In the genomic region with DNA sequence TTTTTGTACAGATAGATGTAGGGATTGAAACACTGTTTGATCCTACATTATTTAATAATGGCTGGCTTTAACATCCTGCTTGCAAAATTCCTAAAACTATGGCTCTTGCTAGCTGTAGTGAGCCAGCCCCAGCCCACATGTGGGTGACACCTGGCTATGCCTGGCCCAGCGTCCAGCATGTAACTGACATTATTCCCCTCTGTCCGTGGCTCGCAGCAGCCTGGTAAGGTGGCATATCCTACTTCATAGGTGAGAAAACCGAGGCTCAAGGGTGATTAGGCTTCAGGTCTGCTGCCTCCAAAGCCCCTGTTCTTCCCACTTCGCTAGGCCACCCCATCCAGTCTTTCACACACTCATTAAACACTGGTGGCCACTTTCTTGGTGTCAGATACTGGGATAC, we compare ENCODE assay signal across 18 cellular contexts. TPM values are rescaled to one million over a fixed set of nuclear protein-coding genes. Genes with fewer than 3 reads are reported as not detected.
DNase-seq lines count a peak whose midpoint lies in the region; ATAC-seq, FAIRE-seq and TF ChIP-seq lines count a peak whose summit lies in the region.
"Had no signal": no experiment of that assay in that cellular context is flagged by ENCODE, and none has a peak within 500 bp of the region (broad histone marks: within the 10 kb centered on the region; RNA-seq: fewer than 3 reads in every experiment).

No MANE protein-coding gene starts in this region.

- POLR2A ChIA-PET in endothelial cell of umbilical vein (lab: Charles Lee): no interaction called here
- POLR2A ChIA-PET in activated CD8-positive, alpha-beta T cell treated with anti-CD3 and anti-CD28 coated beads for 36 hours (lab: Charles Lee): no interaction called here

- dilution Hi-C loops in endothelial cell of umbilical vein (cut with MboI; ENCODE audit: extremely low pct_ligation_motif_present, low sequenced_read_pairs): no loop called here

- H3K4me1 ChIP-seq in Peyer's patch: peaks cover 0 to 40% (median 0%) of the 10 kb centered on the region in 4 donors
- H3K4me1 ChIP-seq in endothelial cell of umbilical vein (ENCODE audit: control insufficient read depth, extremely low read depth, insufficient read depth, low read length): peaks cover 15% of the 10 kb centered on the region
- peaks cover 34 to 65% (median 48%) of the 10 kb centered on the region in 4 donors for H3K4me1 ChIP-seq in stomach

- H3K27me3 Mint-ChIP-seq in activated CD8-positive, alpha-beta T cell treated with anti-CD3 and anti-CD28 coated beads for 36 hours: no peaks in the 10 kb centered on the region

- H3K9ac ChIP-seq in endothelial cell of umbilical vein (replicated peaks; ENCODE audit: extremely low read depth, insufficient read depth, low read length): no peak overlapping the region
- H3K9ac ChIP-seq: KMS-11 had no signal

- TF ChIP-seq POLR2A in Peyer's patch (IDR thresholded peaks at IDR 0.05): no peak
- TF ChIP-seq POLR2A in endothelial cell of umbilical vein (IDR thresholded peaks at IDR 0.05; ENCODE audit: low read depth, low read length): no peak
- no peak for TF ChIP-seq POLR2A in stomach (IDR thresholded peaks at IDR 0.05)

- no peaks in the 10 kb centered on the region for H4K20me1 ChIP-seq in endothelial cell of umbilical vein (replicated peaks; ENCODE audit: control insufficient read depth, extremely low read depth, insufficient read depth, low read length)

- no peak for TF ChIP-seq CTCF in Peyer's patch (IDR thresholded peaks at IDR 0.05)
- TF ChIP-seq CTCF in endothelial cell of umbilical vein (IDR thresholded peaks at IDR 0.05; ENCODE audit: extremely low read depth in 1 of 2, insufficient read depth in 1 of 2, low read depth in 1 of 2, low read length in 2 of 2): no peak
- no peak for TF ChIP-seq CTCF in stomach (IDR thresholded peaks at IDR 0.05)
- TF ChIP-seq CTCF in activated CD8-positive, alpha-beta T cell treated with anti-CD3 and anti-CD28 coated beads for 36 hours (IDR thresholded peaks at IDR 0.05): no peak

- no peak overlapping the region for H2AFZ ChIP-seq in endothelial cell of umbilical vein (ENCODE audit: low read depth, low read length)

- DNase-seq in H7: peak; percentile 26
- peak in 1 of 3 donors; percentile 44 for DNase-seq in Peyer's patch
- DNase-seq in endothelial cell of umbilical vein (ENCODE audit: low read depth, low spot score): no peak
- peak; percentile 22 for DNase-seq in stomach
- no peak for DNase-seq in activated CD8-positive, alpha-beta T cell treated with anti-CD3 and anti-CD28 coated beads for 36 hours
- DNase-seq in cortex of kidney (lab: John Stamatoyannopoulos, UW): no peak
- DNase-seq in DMS 273 (lab: John Stamatoyannopoulos, UW; ENCODE audit: unreplicated experiment): no peak
- DNase-seq: ACHN, DND-41, NCI-H1048, NCI-H1436, NCI-H1930, NCI-H345, NCI-H524 treated with DMSO at 0.1 percent for 48 hours, PC-3 had no signal

- TF ChIP-seq EP300 in stomach (IDR thresholded peaks at IDR 0.05): no peak

- FAIRE-seq in endothelial cell of umbilical vein (lab: Jason Lieb, UNC): peak; percentile 28

- no TSS peak for BruUV-seq in endothelial cell of umbilical vein (replicated peaks; lab: Mats Ljungman, UMichigan)

- H3K4me1 Mint-ChIP-seq in activated CD8-positive, alpha-beta T cell treated with anti-CD3 and anti-CD28 coated beads for 36 hours (ENCODE audit: low read depth): peaks cover 2% of the 10 kb centered on the region

- H3K27ac ChIP-seq in Peyer's patch (peak overlapping the region in 1 of 4 donors; percentile 72), endothelial cell of umbilical vein (ENCODE audit: insufficient read depth, low read depth, low read length) (no peak overlapping the region), stomach (no peak overlapping the region)
- H3K27ac ChIP-seq: KMS-11, SJSA1 had no signal

- H3K36me3 ChIP-seq in H7 (replicated peaks; ENCODE audit: control insufficient read depth, insufficient read depth, low read length) (peaks cover 1% of the 10 kb centered on the region), Peyer's patch (no peaks in the 10 kb centered on the region), endothelial cell of umbilical vein (ENCODE audit: control insufficient read depth in 2 of 2, extremely low read depth in 1 of 2, insufficient read depth in 2 of 2, low read length in 2 of 2) (no peaks in the 10 kb centered on the region), stomach (peaks cover 0 to 7% (median 0%) of the 10 kb centered on the region in 4 donors)

- H3K9me3 Mint-ChIP-seq in activated CD8-positive, alpha-beta T cell treated with anti-CD3 and anti-CD28 coated beads for 36 hours: no peaks in the 10 kb centered on the region
- H3K9me3 Mint-ChIP-seq: CD14-positive monocyte had no signal

- H3K79me2 ChIP-seq in endothelial cell of umbilical vein (ENCODE audit: control insufficient read depth, insufficient read depth, low read length): no peaks in the 10 kb centered on the region

- intact Hi-C loops in endothelial cell of umbilical vein (cut with micrococcal nuclease) (no loop called here), stomach (cut with DNase I; ENCODE audit: low total_unique reads) (no loop called here)
- intact Hi-C loops in activated CD8-positive, alpha-beta T cell treated with anti-CD3 and anti-CD28 coated beads for 36 hours (cut with micrococcal nuclease): no loop called here

- H3K4me3 Mint-ChIP-seq in activated CD8-positive, alpha-beta T cell treated with anti-CD3 and anti-CD28 coated beads for 36 hours: no peak overlapping the region

- H3K4me3 ChIP-seq in H7 (ENCODE audit: insufficient read depth, low read depth, low read length) (no peak overlapping the region), Peyer's patch (peak overlapping the region in 3 of 4 donors; percentile 28 to 63 (median 57)), endothelial cell of umbilical vein (replicated peaks in 1 of 3; ENCODE audit: insufficient read depth in 1 of 3, low read depth in 1 of 3, low read length in 3 of 3) (no peak overlapping the region), stomach (no peak overlapping the region)
- H3K4me3 ChIP-seq: SJSA1 had no signal

- no peaks in the 10 kb centered on the region for H3K9me1 ChIP-seq in endothelial cell of umbilical vein (replicated peaks; ENCODE audit: control insufficient read depth, extremely low read depth, insufficient read depth, low read length)

- H3K27ac Mint-ChIP-seq in activated CD8-positive, alpha-beta T cell treated with anti-CD3 and anti-CD28 coated beads for 36 hours: no peak overlapping the region

- CTCF ChIA-PET in endothelial cell of umbilical vein (lab: Charles Lee): no interaction called here
- CTCF ChIA-PET in activated CD8-positive, alpha-beta T cell treated with anti-CD3 and anti-CD28 coated beads for 36 hours (lab: Charles Lee): no interaction called here

- 81 to 99% (median 97%) methylated on average over 5 of the region's 5 CpGs for WGBS in stomach, 5 donors

- no peak overlapping the region for H3K4me2 ChIP-seq in endothelial cell of umbilical vein (ENCODE audit: insufficient read depth, low read length)
- H3K4me2 ChIP-seq: KMS-11 had no signal

- no peaks in the 10 kb centered on the region for H3K27me3 ChIP-seq in H7 (ENCODE audit: control insufficient read depth, insufficient read depth, low read length)
- no peaks in the 10 kb centered on the region for H3K27me3 ChIP-seq in Peyer's patch
- no peaks in the 10 kb centered on the region for H3K27me3 ChIP-seq in endothelial cell of umbilical vein (ENCODE audit: control insufficient read depth in 2 of 2, insufficient read depth in 2 of 2, low read length in 2 of 2)
- no peaks in the 10 kb centered on the region for H3K27me3 ChIP-seq in stomach
- H3K27me3 ChIP-seq: SJSA1 had no signal

- no peaks in the 10 kb centered on the region for H3K9me3 ChIP-seq in Peyer's patch
- H3K9me3 ChIP-seq in endothelial cell of umbilical vein (replicated peaks; ENCODE audit: control insufficient read depth, insufficient read depth, low read length): no peaks in the 10 kb centered on the region
- H3K9me3 ChIP-seq in stomach: no peaks in the 10 kb centered on the region
- H3K9me3 ChIP-seq: SJSA1 had no signal

- ATAC-seq in activated CD8-positive, alpha-beta T cell treated with anti-CD3 and anti-CD28 coated beads for 36 hours: no peak
- ATAC-seq: PC-3 had no signal

- peaks cover 3% of the 10 kb centered on the region for H3K36me3 Mint-ChIP-seq in activated CD8-positive, alpha-beta T cell treated with anti-CD3 and anti-CD28 coated beads for 36 hours (ENCODE audit: low read depth)

TF ChIP-seq in endothelial cell of umbilical vein, 7 proteins besides CTCF, POLR2A, EP300 and RAD21 (continues in another document):
- no peak for TF ChIP-seq GATA2 (IDR thresholded peaks at IDR 0.05; ENCODE audit: insufficient read depth, insufficient read length, low read depth, low read length)

RNA-seq across cellular contexts. Expression of a gene that starts 1.6 kb away (rescaled TPM):
- 5.6 and 7.4 TPM in 2 replicates for total RNA-seq in H7 (2014; rRNA removed; shearing (Covaris generic))
- total RNA-seq in Peyer's patch (100 to 1,000 TPM in 3 of 4 donors, 10 to 100 TPM in 1; 57.8 to 153 (median 126) TPM), endothelial cell of umbilical vein (5.9 and 10.1 TPM in 2 replicates), stomach (10 to 100 TPM in 4 of 5 donors, 1 to 10 TPM in 1; 7.6 to 24.3 (median 14.9) TPM)
- polyA plus RNA-seq in endothelial cell of umbilical vein (1.9 and 2.6 TPM in 2 replicates), stomach (10 to 100 TPM in 2 of 3 donors, 1 to 10 TPM in 1; 9.8 to 13.8 (median 12.1) TPM)
- polyA plus RNA-seq in endothelial cell of umbilical vein (2011; cell fraction: cytosol; rRNA removed): 3.9 and 4.9 TPM in 2 replicates
- polyA plus RNA-seq in endothelial cell of umbilical vein (2011; cell fraction: nucleus; rRNA removed): 19.0 and 26.6 TPM in 2 replicates
- polyA plus RNA-seq in endothelial cell of umbilical vein (2012): 5.2 and 5.9 TPM in 2 replicates
- polyA minus RNA-seq in endothelial cell of umbilical vein: 1.7 and 1.8 TPM in 2 replicates
- polyA minus RNA-seq in endothelial cell of umbilical vein (2011; cell fraction: cytosol; rRNA and poly(A)+ RNA removed): 1.0 TPM
- 4.0 and 4.3 TPM in 2 replicates for polyA minus RNA-seq in endothelial cell of umbilical vein (2011; cell fraction: nucleus; rRNA and poly(A)+ RNA removed)
- 1 to 10 TPM; 6.9 to 7.3 TPM for total RNA-seq in activated CD8-positive, alpha-beta T cell treated with anti-CD3 and anti-CD28 coated beads for 36 hours

RNA-seq across cellular contexts. Expression of a gene that starts 26.0 kb away (rescaled TPM):
- 32.5 and 33.7 TPM in 2 replicates for total RNA-seq in H7 (2014; rRNA removed; shearing (Covaris generic))
- 10 to 100 TPM; 19.0 to 38.0 (median 23.0) TPM for total RNA-seq in Peyer's patch
- total RNA-seq in endothelial cell of umbilical vein: 48.0 and 53.9 TPM in 2 replicates
- 75.5 and 83.7 TPM in 2 replicates for polyA plus RNA-seq in endothelial cell of umbilical vein
- polyA plus RNA-seq in endothelial cell of umbilical vein (2011; cell fraction: cytosol; rRNA removed): 44.4 and 47.8 TPM in 2 replicates
- polyA plus RNA-seq in endothelial cell of umbilical vein (2011; cell fraction: nucleus; rRNA removed): 52.7 and 54.8 TPM in 2 replicates
- 20.7 and 27.0 TPM in 2 replicates for polyA plus RNA-seq in endothelial cell of umbilical vein (2012)
- 125 and 145 TPM in 2 replicates for polyA minus RNA-seq in endothelial cell of umbilical vein
- 63.2 TPM for polyA minus RNA-seq in endothelial cell of umbilical vein (2011; cell fraction: cytosol; rRNA and poly(A)+ RNA removed)
- polyA minus RNA-seq in endothelial cell of umbilical vein (2011; cell fraction: nucleus; rRNA and poly(A)+ RNA removed): 42.2 and 50.8 TPM in 2 replicates
- 100 to 1,000 TPM in 1 of 5 donors, 10 to 100 TPM in 3, 1 to 10 TPM in 1; 6.4 to 151 (median 25.0) TPM for total RNA-seq in stomach
- polyA plus RNA-seq in stomach: 10 to 100 TPM in 1 of 3 donors, 1 to 10 TPM in 2; 8.7 to 17.1 (median 9.2) TPM
- 10 to 100 TPM; 43.1 to 47.2 TPM for total RNA-seq in activated CD8-positive, alpha-beta T cell treated with anti-CD3 and anti-CD28 coated beads for 36 hours

Comparison
In these comparisons a context has a peak if more than half of its experiments do, and no peak if none do; other contexts are left out.
1. DNase-seq: peak in H7 (single experiment) and stomach (single experiment); none in endothelial cell of umbilical vein (single experiment), activated CD8-positive, alpha-beta T cell treated with anti-CD3 and anti-CD28 coated beads for 36 hours (single experiment), cortex of kidney (single experiment) and DMS 273 (single experiment).
2. H3K4me3 ChIP-seq: peak in Peyer's patch (3 of 4); none in H7 (single experiment), endothelial cell of umbilical vein (0 of 3) and stomach (0 of 4).